Comparison of ENCODE assay signal across 22 cellular contexts in genomic region chr6:44129841-44130322, GRCh38. TPM values are rescaled to one million over a fixed set of nuclear protein-coding genes. Genes with fewer than 3 reads are reported as not detected.
DNase-seq lines count a peak whose midpoint lies in the region; ATAC-seq and TF ChIP-seq lines count a peak whose summit lies in the region.
"Had no signal": no experiment of that assay in that cellular context is flagged by ENCODE, and none has a peak within 500 bp of the region (broad histone marks: within the 10 kb centered on the region; RNA-seq: fewer than 3 reads in every experiment).

No MANE protein-coding gene starts in this region.

- H3K27ac Mint-ChIP-seq in brain: peak overlapping the region in 2 of 5 experiments; percentile 50 to 64
- no peak overlapping the region for H3K27ac Mint-ChIP-seq in neural crest cell (ENCODE audit: unreplicated experiment)
- H3K27ac Mint-ChIP-seq: activated CD8-positive, alpha-beta T cell treated with anti-CD3 and anti-CD28 coated beads, Interleukin-2, amount 10 ng/mL, durations not matched to agents 7 days and 5 days had no signal

- intact Hi-C loops in uterus (cut with DNase I; ENCODE audit: low total_unique reads): no loop called here

- no peak overlapping the region for H3K4me3 ChIP-seq in uterus
- H3K4me3 ChIP-seq: SJCRH30, thoracic aorta had no signal

- no peaks in the 10 kb centered on the region for H3K36me3 ChIP-seq in uterus
- H3K36me3 ChIP-seq: SJCRH30 had no signal

- peaks cover 0 to 11% of the 10 kb centered on the region in 2 donors for H3K4me1 ChIP-seq in uterus

- TF ChIP-seq CTCF in brain (conservative IDR thresholded peaks at IDR 0.05) (no peak), neural crest cell (conservative IDR thresholded peaks at IDR 0.05) (no peak), uterus (IDR thresholded peaks at IDR 0.05) (no peak)

- no peaks in the 10 kb centered on the region for H3K9me3 Mint-ChIP-seq in brain
- H3K9me3 Mint-ChIP-seq in neural crest cell: no peaks in the 10 kb centered on the region

- TF ChIP-seq POLR2A in uterus (IDR thresholded peaks at IDR 0.05): no peak

- no peaks in the 10 kb centered on the region for H3K27me3 ChIP-seq in uterus
- H3K27me3 ChIP-seq: SJCRH30 had no signal

- H3K27me3 Mint-ChIP-seq in brain: peaks cover 6% of the 10 kb centered on the region
- H3K27me3 Mint-ChIP-seq in neural crest cell (ENCODE audit: low read depth): no peaks in the 10 kb centered on the region

- no peaks in the 10 kb centered on the region for H3K36me3 Mint-ChIP-seq in brain
- H3K36me3 Mint-ChIP-seq in neural crest cell (ENCODE audit: low read depth): no peaks in the 10 kb centered on the region

- H3K4me3 Mint-ChIP-seq in brain (peak overlapping the region; percentile 72 to 100 (median 86)), neural crest cell (peak overlapping the region; percentile 88)

- ATAC-seq in HG02642 (IDR thresholded peaks at IDR 0.05; ENCODE audit: poor library complexity, unreplicated experiment): no peak
- ATAC-seq: activated CD8-positive, alpha-beta T cell treated with anti-CD3 and anti-CD28 coated beads, Interleukin-2, amount 10 ng/mL, durations not matched to agents 7 days and 5 days; psoas muscle had no signal

- H3K9me3 ChIP-seq in uterus: no peaks in the 10 kb centered on the region
- H3K9me3 ChIP-seq: psoas muscle, SJCRH30, thoracic aorta had no signal

- DNase-seq in DMS53 (lab: John Stamatoyannopoulos, UW): peak; percentile 20
- DNase-seq in DMS53 treated with DMSO at 0.1 percent for 48 hours (lab: John Stamatoyannopoulos, UW; ENCODE audit: unreplicated experiment): no peak
- DNase-seq in OCI-M1 (lab: John Stamatoyannopoulos, UW): peak; percentile 85
- DNase-seq in neural crest cell (ENCODE audit: low read depth, low spot score): no peak
- no peak for DNase-seq in stimulated activated CD4-positive, alpha-beta T cell treated with anti-CD3 and anti-CD28 coated beads, Interleukin-15, amount 100 ng/mL, for 24 hours
- DNase-seq in uterus: no peak
- DNase-seq: activated CD8-positive, alpha-beta T cell treated with anti-CD3 and anti-CD28 coated beads, Interleukin-2, amount 10 ng/mL, durations not matched to agents 7 days and 5 days; activated effector memory CD4-positive, alpha-beta T cell treated with anti-CD3 and anti-CD28 coated beads, Interleukin-2, amount 50 U/mL, for 16 hours; hippocampal formation; kidney glomerular epithelial cell; NCI-H1694; psoas muscle; SJCRH30 had no signal

- no peak overlapping the region for H3K27ac ChIP-seq in uterus
- H3K27ac ChIP-seq: 22Rv1, C4-2B, SJCRH30, thoracic aorta had no signal

- H3K4me1 Mint-ChIP-seq in brain (peaks cover 67% of the 10 kb centered on the region), neural crest cell (peaks cover 34% of the 10 kb centered on the region)

RNA-seq across cellular contexts. Expression of gene TMEM63B, which starts 2.5 kb away (rescaled TPM):
- polyA plus RNA-seq in brain (ENCODE audit: insufficient read depth, low read depth, low replicate concordance): 48.2 TPM
- total RNA-seq in neural crest cell: 47.0 and 51.2 TPM in 2 replicates
- 10 to 100 TPM in 2 of 4 donors, 1 to 10 TPM in 1, under 1 TPM in 1; 0.77 to 24.9 (median 15.4) TPM for total RNA-seq in uterus

RNA-seq across cellular contexts. Expression of gene MRPL14, which starts 2.6 kb away (rescaled TPM):
- polyA plus RNA-seq in brain (ENCODE audit: insufficient read depth, low read depth, low replicate concordance): 72.7 TPM
- 62.9 and 65.5 TPM in 2 replicates for total RNA-seq in neural crest cell
- total RNA-seq in uterus: 10 to 100 TPM; 19.5 to 39.1 (median 33.6) TPM

RNA-seq across cellular contexts. Expression of gene CAPN11, which starts 28.7 kb away (rescaled TPM):
- not detected for polyA plus RNA-seq in brain (ENCODE audit: insufficient read depth, low read depth, low replicate concordance)
- total RNA-seq in neural crest cell: not detected in 2 replicates
- 1 to 10 TPM in 1 of 4 donors, not detected in 3; 1.5 TPM for total RNA-seq in uterus
- total RNA-seq: bronchial epithelial cell, Daoy, fibroblast of lung, NCI-H460, thoracic aorta had no signal
- polyA plus RNA-seq: fibroblast of lung had no signal

Comparison
In these comparisons a context has a peak if more than half of its experiments do, and no peak if none do; other contexts are left out.
1. DNase-seq: peak in DMS53 (single experiment) and OCI-M1 (single experiment); none in DMS53 treated with DMSO at 0.1 percent for 48 hours (single experiment), neural crest cell (single experiment), stimulated activated CD4-positive, alpha-beta T cell treated with anti-CD3 and anti-CD28 coated beads, Interleukin-15, amount 100 ng/mL, for 24 hours (single experiment) and uterus (0 of 2).